ENCODE assay signal across 1 cellular context in the genomic region with DNA sequence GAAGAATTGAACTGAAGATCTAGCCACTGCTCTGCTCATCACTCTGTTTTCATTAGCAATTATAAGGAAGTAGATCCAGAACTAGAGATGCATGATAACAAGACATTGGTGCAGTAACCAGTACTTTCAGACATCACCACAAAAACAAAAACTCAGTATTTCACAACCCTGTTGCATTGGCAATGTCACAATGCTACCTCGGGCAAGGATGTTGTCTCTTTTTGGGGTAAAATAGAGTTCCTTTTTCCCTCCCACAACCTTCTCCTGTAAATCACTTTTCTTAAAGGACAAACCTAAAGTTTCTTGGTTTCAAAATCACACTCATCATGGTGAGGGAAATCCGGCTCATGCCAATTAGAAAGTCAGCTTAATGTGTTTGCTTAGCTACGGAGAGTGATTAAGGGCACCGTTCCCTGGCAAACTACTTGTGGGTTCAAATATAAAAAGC.
TF ChIP-seq lines count a peak whose summit lies in the region.

No MANE protein-coding gene starts in this region.

TF ChIP-seq in GM12878, 131 proteins besides CTCF, POLR2A, EP300 and RAD21 (continued from another document and continues in another):
- TF ChIP-seq, protein P1, sequence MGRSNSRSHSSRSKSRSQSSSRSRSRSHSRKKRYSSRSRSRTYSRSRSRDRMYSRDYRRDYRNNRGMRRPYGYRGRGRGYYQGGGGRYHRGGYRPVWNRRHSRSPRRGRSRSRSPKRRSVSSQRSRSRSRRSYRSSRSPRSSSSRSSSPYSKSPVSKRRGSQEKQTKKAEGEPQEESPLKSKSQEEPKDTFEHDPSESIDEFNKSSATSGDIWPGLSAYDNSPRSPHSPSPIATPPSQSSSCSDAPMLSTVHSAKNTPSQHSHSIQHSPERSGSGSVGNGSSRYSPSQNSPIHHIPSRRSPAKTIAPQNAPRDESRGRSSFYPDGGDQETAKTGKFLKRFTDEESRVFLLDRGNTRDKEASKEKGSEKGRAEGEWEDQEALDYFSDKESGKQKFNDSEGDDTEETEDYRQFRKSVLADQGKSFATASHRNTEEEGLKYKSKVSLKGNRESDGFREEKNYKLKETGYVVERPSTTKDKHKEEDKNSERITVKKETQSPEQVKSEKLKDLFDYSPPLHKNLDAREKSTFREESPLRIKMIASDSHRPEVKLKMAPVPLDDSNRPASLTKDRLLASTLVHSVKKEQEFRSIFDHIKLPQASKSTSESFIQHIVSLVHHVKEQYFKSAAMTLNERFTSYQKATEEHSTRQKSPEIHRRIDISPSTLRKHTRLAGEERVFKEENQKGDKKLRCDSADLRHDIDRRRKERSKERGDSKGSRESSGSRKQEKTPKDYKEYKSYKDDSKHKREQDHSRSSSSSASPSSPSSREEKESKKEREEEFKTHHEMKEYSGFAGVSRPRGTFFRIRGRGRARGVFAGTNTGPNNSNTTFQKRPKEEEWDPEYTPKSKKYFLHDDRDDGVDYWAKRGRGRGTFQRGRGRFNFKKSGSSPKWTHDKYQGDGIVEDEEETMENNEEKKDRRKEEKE (IDR thresholded peaks at IDR 0.05) = no peak
- peak; percentile 70; the same call in 1 of the 2 replicates for TF ChIP-seq STAT3 (IDR thresholded peaks at IDR 0.05; ENCODE audit: low read depth, low read length)
- TF ChIP-seq IKZF1 (conservative IDR thresholded peaks at IDR 0.05) = peak; percentile 58; the same call in 1 of the 2 replicates
- TF ChIP-seq CHD4 (IDR thresholded peaks at IDR 0.05) = no peak
- TF ChIP-seq MYB (IDR thresholded peaks at IDR 0.05; ENCODE audit: borderline replicate concordance, low read depth, low read length) = no peak
- peak; percentile 27; the same call in 1 of the 2 replicates for TF ChIP-seq EED (IDR thresholded peaks at IDR 0.05; ENCODE audit: low read depth)
- no peak; the same call in 1 of the 2 replicates for TF ChIP-seq JUNB (IDR thresholded peaks at IDR 0.05)
- no peak for TF ChIP-seq FOXK2 (IDR thresholded peaks at IDR 0.05)
- TF ChIP-seq, protein P2, sequence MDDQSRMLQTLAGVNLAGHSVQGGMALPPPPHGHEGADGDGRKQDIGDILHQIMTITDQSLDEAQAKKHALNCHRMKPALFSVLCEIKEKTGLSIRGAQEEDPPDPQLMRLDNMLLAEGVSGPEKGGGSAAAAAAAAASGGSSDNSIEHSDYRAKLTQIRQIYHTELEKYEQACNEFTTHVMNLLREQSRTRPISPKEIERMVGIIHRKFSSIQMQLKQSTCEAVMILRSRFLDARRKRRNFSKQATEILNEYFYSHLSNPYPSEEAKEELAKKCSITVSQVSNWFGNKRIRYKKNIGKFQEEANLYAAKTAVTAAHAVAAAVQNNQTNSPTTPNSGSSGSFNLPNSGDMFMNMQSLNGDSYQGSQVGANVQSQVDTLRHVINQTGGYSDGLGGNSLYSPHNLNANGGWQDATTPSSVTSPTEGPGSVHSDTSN (IDR thresholded peaks at IDR 0.05; ENCODE audit: insufficient replicate concordance, low read depth, low read length) = no peak
- TF ChIP-seq ZNF207 (IDR thresholded peaks at IDR 0.05; ENCODE audit: borderline replicate concordance) = no peak
- no peak for TF ChIP-seq SUPT20H (IDR thresholded peaks at IDR 0.05; ENCODE audit: borderline replicate concordance, control insufficient read depth, low read depth, low read length)
- TF ChIP-seq HDGF (IDR thresholded peaks at IDR 0.05) = no peak
- TF ChIP-seq TAF1 (IDR thresholded peaks at IDR 0.05; ENCODE audit: borderline replicate concordance, low read depth, low read length) = peak; percentile 43; the same call in 1 of the 2 replicates
- no peak for TF ChIP-seq HCFC1 (IDR thresholded peaks at IDR 0.05; ENCODE audit: low read length)
- TF ChIP-seq TARDBP (IDR thresholded peaks at IDR 0.05; ENCODE audit: borderline replicate concordance) = no peak
- TF ChIP-seq SREBF1 (IDR thresholded peaks at IDR 0.05; ENCODE audit: low read length) = no peak
- no peak for TF ChIP-seq ZNF384 (IDR thresholded peaks at IDR 0.05; ENCODE audit: borderline replicate concordance, low read depth, low read length)
- no peak for TF ChIP-seq CHD1 (IDR thresholded peaks at IDR 0.05; ENCODE audit: low read depth, low read length)
- no peak for TF ChIP-seq HDAC6 (IDR thresholded peaks at IDR 0.05; ENCODE audit: unreplicated experiment)
- no peak; the same call in 1 of the 2 replicates for TF ChIP-seq CREM (IDR thresholded peaks at IDR 0.05; ENCODE audit: low read depth)
- TF ChIP-seq, protein P3, sequence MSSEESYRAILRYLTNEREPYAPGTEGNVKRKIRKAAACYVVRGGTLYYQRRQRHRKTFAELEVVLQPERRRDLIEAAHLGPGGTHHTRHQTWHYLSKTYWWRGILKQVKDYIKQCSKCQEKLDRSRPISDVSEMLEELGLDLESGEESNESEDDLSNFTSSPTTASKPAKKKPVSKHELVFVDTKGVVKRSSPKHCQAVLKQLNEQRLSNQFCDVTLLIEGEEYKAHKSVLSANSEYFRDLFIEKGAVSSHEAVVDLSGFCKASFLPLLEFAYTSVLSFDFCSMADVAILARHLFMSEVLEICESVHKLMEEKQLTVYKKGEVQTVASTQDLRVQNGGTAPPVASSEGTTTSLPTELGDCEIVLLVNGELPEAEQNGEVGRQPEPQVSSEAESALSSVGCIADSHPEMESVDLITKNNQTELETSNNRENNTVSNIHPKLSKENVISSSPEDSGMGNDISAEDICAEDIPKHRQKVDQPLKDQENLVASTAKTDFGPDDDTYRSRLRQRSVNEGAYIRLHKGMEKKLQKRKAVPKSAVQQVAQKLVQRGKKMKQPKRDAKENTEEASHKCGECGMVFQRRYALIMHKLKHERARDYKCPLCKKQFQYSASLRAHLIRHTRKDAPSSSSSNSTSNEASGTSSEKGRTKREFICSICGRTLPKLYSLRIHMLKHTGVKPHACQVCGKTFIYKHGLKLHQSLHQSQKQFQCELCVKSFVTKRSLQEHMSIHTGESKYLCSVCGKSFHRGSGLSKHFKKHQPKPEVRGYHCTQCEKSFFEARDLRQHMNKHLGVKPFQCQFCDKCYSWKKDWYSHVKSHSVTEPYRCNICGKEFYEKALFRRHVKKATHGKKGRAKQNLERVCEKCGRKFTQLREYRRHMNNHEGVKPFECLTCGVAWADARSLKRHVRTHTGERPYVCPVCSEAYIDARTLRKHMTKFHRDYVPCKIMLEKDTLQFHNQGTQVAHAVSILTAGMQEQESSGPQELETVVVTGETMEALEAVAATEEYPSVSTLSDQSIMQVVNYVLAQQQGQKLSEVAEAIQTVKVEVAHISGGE (CRISPR knock-in tag; IDR thresholded peaks at IDR 0.05) = no peak
- no peak for TF ChIP-seq PAX8 (IDR thresholded peaks at IDR 0.05)
- TF ChIP-seq, protein P4, sequence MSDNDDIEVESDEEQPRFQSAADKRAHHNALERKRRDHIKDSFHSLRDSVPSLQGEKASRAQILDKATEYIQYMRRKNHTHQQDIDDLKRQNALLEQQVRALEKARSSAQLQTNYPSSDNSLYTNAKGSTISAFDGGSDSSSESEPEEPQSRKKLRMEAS (IDR thresholded peaks at IDR 0.05; ENCODE audit: low read depth, low read length) = no peak
- TF ChIP-seq POLR2AphosphoS5 (IDR thresholded peaks at IDR 0.05; ENCODE audit: low read length) = peak; percentile 43; the same call in 1 of the 2 replicates
- TF ChIP-seq, protein P5, sequence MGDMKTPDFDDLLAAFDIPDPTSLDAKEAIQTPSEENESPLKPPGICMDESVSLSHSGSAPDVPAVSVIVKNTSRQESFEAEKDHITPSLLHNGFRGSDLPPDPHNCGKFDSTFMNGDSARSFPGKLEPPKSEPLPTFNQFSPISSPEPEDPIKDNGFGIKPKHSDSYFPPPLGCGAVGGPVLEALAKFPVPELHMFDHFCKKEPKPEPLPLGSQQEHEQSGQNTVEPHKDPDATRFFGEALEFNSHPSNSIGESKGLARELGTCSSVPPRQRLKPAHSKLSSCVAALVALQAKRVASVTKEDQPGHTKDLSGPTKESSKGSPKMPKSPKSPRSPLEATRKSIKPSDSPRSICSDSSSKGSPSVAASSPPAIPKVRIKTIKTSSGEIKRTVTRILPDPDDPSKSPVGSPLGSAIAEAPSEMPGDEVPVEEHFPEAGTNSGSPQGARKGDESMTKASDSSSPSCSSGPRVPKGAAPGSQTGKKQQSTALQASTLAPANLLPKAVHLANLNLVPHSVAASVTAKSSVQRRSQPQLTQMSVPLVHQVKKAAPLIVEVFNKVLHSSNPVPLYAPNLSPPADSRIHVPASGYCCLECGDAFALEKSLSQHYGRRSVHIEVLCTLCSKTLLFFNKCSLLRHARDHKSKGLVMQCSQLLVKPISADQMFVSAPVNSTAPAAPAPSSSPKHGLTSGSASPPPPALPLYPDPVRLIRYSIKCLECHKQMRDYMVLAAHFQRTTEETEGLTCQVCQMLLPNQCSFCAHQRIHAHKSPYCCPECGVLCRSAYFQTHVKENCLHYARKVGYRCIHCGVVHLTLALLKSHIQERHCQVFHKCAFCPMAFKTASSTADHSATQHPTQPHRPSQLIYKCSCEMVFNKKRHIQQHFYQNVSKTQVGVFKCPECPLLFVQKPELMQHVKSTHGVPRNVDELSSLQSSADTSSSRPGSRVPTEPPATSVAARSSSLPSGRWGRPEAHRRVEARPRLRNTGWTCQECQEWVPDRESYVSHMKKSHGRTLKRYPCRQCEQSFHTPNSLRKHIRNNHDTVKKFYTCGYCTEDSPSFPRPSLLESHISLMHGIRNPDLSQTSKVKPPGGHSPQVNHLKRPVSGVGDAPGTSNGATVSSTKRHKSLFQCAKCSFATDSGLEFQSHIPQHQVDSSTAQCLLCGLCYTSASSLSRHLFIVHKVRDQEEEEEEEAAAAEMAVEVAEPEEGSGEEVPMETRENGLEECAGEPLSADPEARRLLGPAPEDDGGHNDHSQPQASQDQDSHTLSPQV (IDR thresholded peaks at IDR 0.05) = no peak
- peak; percentile 27; the same call in 1 of the 2 replicates for TF ChIP-seq PML (IDR thresholded peaks at IDR 0.05; ENCODE audit: low read length)
- TF ChIP-seq RB1 (IDR thresholded peaks at IDR 0.05; ENCODE audit: borderline replicate concordance) = no peak
- no peak for TF ChIP-seq GATAD2B (conservative IDR thresholded peaks at IDR 0.05; ENCODE audit: low read depth)
- no peak for TF ChIP-seq SREBF2 (IDR thresholded peaks at IDR 0.05; ENCODE audit: low read length)
- TF ChIP-seq YY1 (IDR thresholded peaks at IDR 0.05; ENCODE audit: low read depth, low read length) = no peak
- TF ChIP-seq SIN3A (IDR thresholded peaks at IDR 0.05; ENCODE audit: low read depth, low read length) = no peak
- TF ChIP-seq, protein P6, sequence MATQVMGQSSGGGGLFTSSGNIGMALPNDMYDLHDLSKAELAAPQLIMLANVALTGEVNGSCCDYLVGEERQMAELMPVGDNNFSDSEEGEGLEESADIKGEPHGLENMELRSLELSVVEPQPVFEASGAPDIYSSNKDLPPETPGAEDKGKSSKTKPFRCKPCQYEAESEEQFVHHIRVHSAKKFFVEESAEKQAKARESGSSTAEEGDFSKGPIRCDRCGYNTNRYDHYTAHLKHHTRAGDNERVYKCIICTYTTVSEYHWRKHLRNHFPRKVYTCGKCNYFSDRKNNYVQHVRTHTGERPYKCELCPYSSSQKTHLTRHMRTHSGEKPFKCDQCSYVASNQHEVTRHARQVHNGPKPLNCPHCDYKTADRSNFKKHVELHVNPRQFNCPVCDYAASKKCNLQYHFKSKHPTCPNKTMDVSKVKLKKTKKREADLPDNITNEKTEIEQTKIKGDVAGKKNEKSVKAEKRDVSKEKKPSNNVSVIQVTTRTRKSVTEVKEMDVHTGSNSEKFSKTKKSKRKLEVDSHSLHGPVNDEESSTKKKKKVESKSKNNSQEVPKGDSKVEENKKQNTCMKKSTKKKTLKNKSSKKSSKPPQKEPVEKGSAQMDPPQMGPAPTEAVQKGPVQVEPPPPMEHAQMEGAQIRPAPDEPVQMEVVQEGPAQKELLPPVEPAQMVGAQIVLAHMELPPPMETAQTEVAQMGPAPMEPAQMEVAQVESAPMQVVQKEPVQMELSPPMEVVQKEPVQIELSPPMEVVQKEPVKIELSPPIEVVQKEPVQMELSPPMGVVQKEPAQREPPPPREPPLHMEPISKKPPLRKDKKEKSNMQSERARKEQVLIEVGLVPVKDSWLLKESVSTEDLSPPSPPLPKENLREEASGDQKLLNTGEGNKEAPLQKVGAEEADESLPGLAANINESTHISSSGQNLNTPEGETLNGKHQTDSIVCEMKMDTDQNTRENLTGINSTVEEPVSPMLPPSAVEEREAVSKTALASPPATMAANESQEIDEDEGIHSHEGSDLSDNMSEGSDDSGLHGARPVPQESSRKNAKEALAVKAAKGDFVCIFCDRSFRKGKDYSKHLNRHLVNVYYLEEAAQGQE (IDR thresholded peaks at IDR 0.05; ENCODE audit: low read depth, low read length) = no peak
- no peak for TF ChIP-seq CHD2 (IDR thresholded peaks at IDR 0.05; ENCODE audit: borderline replicate concordance, low read depth, low read length)
- no peak for TF ChIP-seq ZZZ3 (IDR thresholded peaks at IDR 0.05; ENCODE audit: control insufficient read depth, insufficient read length, low read depth)
- TF ChIP-seq KLF5 (IDR thresholded peaks at IDR 0.05; ENCODE audit: partially characterized antibody) = no peak
- TF ChIP-seq, protein P7, sequence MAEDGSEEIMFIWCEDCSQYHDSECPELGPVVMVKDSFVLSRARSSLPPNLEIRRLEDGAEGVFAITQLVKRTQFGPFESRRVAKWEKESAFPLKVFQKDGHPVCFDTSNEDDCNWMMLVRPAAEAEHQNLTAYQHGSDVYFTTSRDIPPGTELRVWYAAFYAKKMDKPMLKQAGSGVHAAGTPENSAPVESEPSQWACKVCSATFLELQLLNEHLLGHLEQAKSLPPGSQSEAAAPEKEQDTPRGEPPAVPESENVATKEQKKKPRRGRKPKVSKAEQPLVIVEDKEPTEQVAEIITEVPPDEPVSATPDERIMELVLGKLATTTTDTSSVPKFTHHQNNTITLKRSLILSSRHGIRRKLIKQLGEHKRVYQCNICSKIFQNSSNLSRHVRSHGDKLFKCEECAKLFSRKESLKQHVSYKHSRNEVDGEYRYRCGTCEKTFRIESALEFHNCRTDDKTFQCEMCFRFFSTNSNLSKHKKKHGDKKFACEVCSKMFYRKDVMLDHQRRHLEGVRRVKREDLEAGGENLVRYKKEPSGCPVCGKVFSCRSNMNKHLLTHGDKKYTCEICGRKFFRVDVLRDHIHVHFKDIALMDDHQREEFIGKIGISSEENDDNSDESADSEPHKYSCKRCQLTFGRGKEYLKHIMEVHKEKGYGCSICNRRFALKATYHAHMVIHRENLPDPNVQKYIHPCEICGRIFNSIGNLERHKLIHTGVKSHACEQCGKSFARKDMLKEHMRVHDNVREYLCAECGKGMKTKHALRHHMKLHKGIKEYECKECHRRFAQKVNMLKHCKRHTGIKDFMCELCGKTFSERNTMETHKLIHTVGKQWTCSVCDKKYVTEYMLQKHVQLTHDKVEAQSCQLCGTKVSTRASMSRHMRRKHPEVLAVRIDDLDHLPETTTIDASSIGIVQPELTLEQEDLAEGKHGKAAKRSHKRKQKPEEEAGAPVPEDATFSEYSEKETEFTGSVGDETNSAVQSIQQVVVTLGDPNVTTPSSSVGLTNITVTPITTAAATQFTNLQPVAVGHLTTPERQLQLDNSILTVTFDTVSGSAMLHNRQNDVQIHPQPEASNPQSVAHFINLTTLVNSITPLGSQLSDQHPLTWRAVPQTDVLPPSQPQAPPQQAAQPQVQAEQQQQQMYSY (CRISPR knock-in tag; IDR thresholded peaks at IDR 0.05) = no peak
- TF ChIP-seq, protein P8, sequence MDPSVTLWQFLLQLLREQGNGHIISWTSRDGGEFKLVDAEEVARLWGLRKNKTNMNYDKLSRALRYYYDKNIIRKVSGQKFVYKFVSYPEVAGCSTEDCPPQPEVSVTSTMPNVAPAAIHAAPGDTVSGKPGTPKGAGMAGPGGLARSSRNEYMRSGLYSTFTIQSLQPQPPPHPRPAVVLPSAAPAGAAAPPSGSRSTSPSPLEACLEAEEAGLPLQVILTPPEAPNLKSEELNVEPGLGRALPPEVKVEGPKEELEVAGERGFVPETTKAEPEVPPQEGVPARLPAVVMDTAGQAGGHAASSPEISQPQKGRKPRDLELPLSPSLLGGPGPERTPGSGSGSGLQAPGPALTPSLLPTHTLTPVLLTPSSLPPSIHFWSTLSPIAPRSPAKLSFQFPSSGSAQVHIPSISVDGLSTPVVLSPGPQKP (IDR thresholded peaks at IDR 0.05; ENCODE audit: low read depth, low read length) = no peak
- TF ChIP-seq NR2C2 (IDR thresholded peaks at IDR 0.05; ENCODE audit: borderline replicate concordance, control insufficient read depth, insufficient read length, low read depth) = no peak
